8 cellular contexts compared by ENCODE assay signal in genomic region chr7:75393194-75393593, GRCh38. TPM values are rescaled to one million over a fixed set of nuclear protein-coding genes. Genes with fewer than 3 reads are reported as not detected.
DNase-seq lines count a peak whose midpoint lies in the region; ATAC-seq, FAIRE-seq and TF ChIP-seq lines count a peak whose summit lies in the region.
"Not testable (repeated sequence)": the region's sequence is repeated elsewhere in the genome, so short reads cannot be mapped to it uniquely, and the experiment has no call there.
"Had no signal": no experiment of that assay in that cellular context is flagged by ENCODE, and none has a peak within 500 bp of the region (broad histone marks: within the 10 kb centered on the region; RNA-seq: fewer than 3 reads in every experiment).

No MANE protein-coding gene starts in this region.

- ATAC-seq in PC-3, HepG2: not testable (repeated sequence)
- peak; percentile 17 for ATAC-seq in SK-N-SH treated with all-trans-retinoic acid at 6 μM for 48 hours
- peak; percentile 34 for ATAC-seq in gastroesophageal sphincter
- ATAC-seq in left ventricle myocardium superior: peak; percentile 33
- ATAC-seq in sciatic nerve: peak; percentile 5

- H3K9me2 ChIP-seq in PC-3 (replicated peaks; ENCODE audit: low read length): not testable (repeated sequence)

- CTCF ChIA-PET in Calu3 (lab: Charles Lee); PC-3 (lab: Charles Lee); HepG2 (lab: Yijun Ruan, JAX; ENCODE audit: low intra/inter-chr PET ratio, low total read pairs): not testable (repeated sequence)

- H3K4me3 ChIP-seq in PC-3 (ENCODE audit: low read length); gastroesophageal sphincter; HepG2 (replicated peaks in 1 of 3; ENCODE audit: insufficient read depth in 1 of 3, low read depth in 2 of 3, low read length in 3 of 3): not testable (repeated sequence)

- H3K36me3 Mint-ChIP-seq in Calu3 (ENCODE audit: insufficient read depth, unreplicated experiment): not testable (repeated sequence)

- TF ChIP-seq EP300 in gastroesophageal sphincter (IDR thresholded peaks at IDR 0.05); HepG2 (IDR thresholded peaks at IDR 0.05; ENCODE audit: low read depth in 2 of 2, low read length in 2 of 2); HepG2 (CRISPR knock-in tag; IDR thresholded peaks at IDR 0.05; ENCODE audit: borderline replicate concordance): not testable (repeated sequence)

- not testable (repeated sequence) for H4K20me1 ChIP-seq in PC-3 (ENCODE audit: low read length); HepG2 (ENCODE audit: insufficient read depth, low read length)

- TF ChIP-seq POLR2A in gastroesophageal sphincter (IDR thresholded peaks at IDR 0.05); HepG2 (IDR thresholded peaks at IDR 0.05; ENCODE audit: insufficient read depth in 1 of 2, low read depth in 2 of 2, low read length in 2 of 2): not testable (repeated sequence)

- not testable (repeated sequence) for H3K36me3 ChIP-seq in PC-3 (ENCODE audit: low read depth, low read length); gastroesophageal sphincter; HepG2 (replicated peaks in 1 of 2; ENCODE audit: control insufficient read depth in 1 of 2, insufficient read depth in 2 of 2, low read length in 2 of 2)

- H3F3A ChIP-seq in PC-3 (ENCODE audit: low read length, unreplicated experiment): not testable (repeated sequence)

- in situ Hi-C loops in HepG2 (cut with HindIII; ENCODE audit: extremely low pct_ligation_motif_present, low pct_unique_long_range_greater_than_20kb): not testable (repeated sequence)

- not testable (repeated sequence) for H3K27me3 Mint-ChIP-seq in Calu3 (ENCODE audit: unreplicated experiment)

- not testable (repeated sequence) for H3K27me3 ChIP-seq in PC-3 (ENCODE audit: low read length); gastroesophageal sphincter; HepG2 (ENCODE audit: control insufficient read depth in 1 of 2, insufficient read depth in 2 of 2, low read length in 2 of 2)

- H3K4me3 Mint-ChIP-seq in Calu3 (ENCODE audit: low read depth, unreplicated experiment): not testable (repeated sequence)

- not testable (repeated sequence) for H3K4me2 ChIP-seq in PC-3 (ENCODE audit: low read length); HepG2 (ENCODE audit: low read depth, low read length)

- not testable (repeated sequence) for H3K9me3 Mint-ChIP-seq in Calu3 (ENCODE audit: low read depth, unreplicated experiment)

- TF ChIP-seq CTCF in Calu3 (IDR thresholded peaks at IDR 0.05; ENCODE audit: unreplicated experiment); PC-3 (conservative IDR thresholded peaks at IDR 0.05; ENCODE audit: low read depth, low read length); gastroesophageal sphincter (IDR thresholded peaks at IDR 0.05); HepG2 (CRISPR knock-in tag; IDR thresholded peaks at IDR 0.05): not testable (repeated sequence)

- BruUV-seq in Calu3 (replicated peaks; lab: Mats Ljungman, UMichigan) (TSS peak; percentile 13), PC-3 (replicated peaks; lab: Mats Ljungman, UMichigan) (TSS peak; percentile 9), HepG2 (replicated peaks; lab: Mats Ljungman, UMichigan) (TSS peak; percentile 35)

- not testable (repeated sequence) for H3K9ac ChIP-seq in PC-3 (ENCODE audit: low read length); HepG2 (ENCODE audit: insufficient read depth, low read depth, low read length)

- WGBS in gastroesophageal sphincter (ENCODE audit: low coverage in 1 of 2), 2 donors: no CpG with 5 or more reads among the region's 6 CpGs
- no CpG with 5 or more reads among the region's 6 CpGs for WGBS in HepG2 (ENCODE audit: low lambda C conversion rate)

- DNase-seq in Calu3; PC-3; left ventricle myocardium superior; HepG2 (ENCODE audit: low spot score); sciatic nerve (ENCODE audit: low spot score): not testable (repeated sequence)

- not testable (repeated sequence) for H2AFZ ChIP-seq in PC-3 (ENCODE audit: low read length); HepG2 (ENCODE audit: low read length)

- intact Hi-C loops in Calu3 (cut with micrococcal nuclease; ENCODE audit: unreplicated experiment); PC-3 (cut with micrococcal nuclease); left ventricle myocardium superior (cut with micrococcal nuclease); HepG2 (cut with micrococcal nuclease; ENCODE audit: unreplicated experiment); sciatic nerve (cut with DNase I): not testable (repeated sequence)

- not testable (repeated sequence) for TF ChIP-seq RAD21 in HepG2 (CRISPR knock-in tag; IDR thresholded peaks at IDR 0.05)

- not testable (repeated sequence) for H3K79me2 ChIP-seq in PC-3 (ENCODE audit: low read length); HepG2 (ENCODE audit: insufficient read depth, low read length)

- POLR2A ChIA-PET in PC-3 (lab: Charles Lee; ENCODE audit: unreplicated experiment); HepG2 (lab: Yijun Ruan, JAX): not testable (repeated sequence)

- not testable (repeated sequence) for FAIRE-seq in HepG2 (lab: Jason Lieb, UNC)

- H3K27ac Mint-ChIP-seq in Calu3 (ENCODE audit: unreplicated experiment): not testable (repeated sequence)

- H3K9me3 ChIP-seq in PC-3 (ENCODE audit: low read length); gastroesophageal sphincter; HepG2 (ENCODE audit: low read length): not testable (repeated sequence)

- not testable (repeated sequence) for H3K4me1 Mint-ChIP-seq in Calu3 (ENCODE audit: low read depth, unreplicated experiment)

- not testable (repeated sequence) for H3K27ac ChIP-seq in PC-3 (ENCODE audit: low read length); gastroesophageal sphincter; HepG2 (ENCODE audit: extremely low read length, insufficient read depth, low read length)

- H3K4me1 ChIP-seq in PC-3 (ENCODE audit: insufficient read depth, low read length); gastroesophageal sphincter; HepG2 (ENCODE audit: insufficient read depth, low read length): not testable (repeated sequence)

RNA-seq across cellular contexts. Expression of gene TRIM73, which starts 2.2 kb away (rescaled TPM):
- total RNA-seq in Calu3 (2022): 1.7 and 2.1 TPM in 2 replicates
- 5.2 and 6.4 TPM in 2 replicates for total RNA-seq in PC-3 (2014; rRNA removed)
- total RNA-seq in gastroesophageal sphincter: 1 to 10 TPM in 2 of 4 donors, under 1 TPM in 1, not detected in 1; 0.94 to 5.4 (median 1.5) TPM
- 1.3 TPM for total RNA-seq in left ventricle myocardium superior
- 4.5 and 5.7 TPM in 2 replicates for total RNA-seq in HepG2 (2016; rRNA removed; fragmentation: Illumina TruSeq; extraction: Trizol)
- total RNA-seq in HepG2 (2016; cell fraction: cytosol; rRNA removed; fragmentation: Illumina TruSeq; extraction: Trizol; ENCODE audit: low read depth): 3.0 and 3.9 TPM in 2 replicates
- 4.3 and 4.7 TPM in 2 replicates for total RNA-seq in HepG2 (2016; cell fraction: insoluble cytoplasmic fraction; rRNA removed; fragmentation: Illumina TruSeq; extraction: Trizol)
- total RNA-seq in HepG2 (2016; cell fraction: membrane; rRNA removed; fragmentation: Illumina TruSeq; extraction: Trizol): 2.4 and 4.4 TPM in 2 replicates
- total RNA-seq in HepG2 (2016; cell fraction: nucleus; rRNA removed; fragmentation: Illumina TruSeq; extraction: Trizol): 5.0 and 5.3 TPM in 2 replicates
- 1.5 and 3.1 TPM in 2 replicates for polyA plus RNA-seq in HepG2 (2011; rRNA removed)
- 0.65 and 1.1 TPM in 2 replicates for polyA plus RNA-seq in HepG2 (2011; cell fraction: cytosol; rRNA removed)
- polyA plus RNA-seq in HepG2 (2011; cell fraction: nucleus; rRNA removed): 41.6 and 42.4 TPM in 2 replicates
- polyA plus RNA-seq in HepG2 (2012): 3.7 and 5.9 TPM in 2 replicates
- 1.3 and 2.1 TPM in 2 replicates for polyA plus RNA-seq in HepG2 (2016; cell fraction: cytosol; fragmentation: Illumina TruSeq; extraction: Trizol; ENCODE audit: low read depth)
- 2.8 and 4.1 TPM in 2 replicates for polyA plus RNA-seq in HepG2 (2016; cell fraction: insoluble cytoplasmic fraction; fragmentation: Illumina TruSeq; extraction: Trizol; ENCODE audit: low read depth)
- 1.6 TPM in 2 replicates for polyA plus RNA-seq in HepG2 (2016; cell fraction: membrane; fragmentation: Illumina TruSeq; extraction: Trizol; ENCODE audit: low read depth)
- polyA plus RNA-seq in HepG2 (2016; cell fraction: nucleus; fragmentation: Illumina TruSeq; extraction: Trizol; ENCODE audit: insufficient read depth, low read depth): 15.1 TPM in 2 replicates
- polyA minus RNA-seq in HepG2 (2011; rRNA and poly(A)+ RNA removed; ENCODE audit: low replicate concordance): 3.5 and 5.1 TPM in 2 replicates
- 0.20 and 1.4 TPM in 2 replicates for polyA minus RNA-seq in HepG2 (2011; cell fraction: cytosol; rRNA and poly(A)+ RNA removed)
- polyA minus RNA-seq in HepG2 (2011; cell fraction: nucleus; rRNA and poly(A)+ RNA removed): 10.8 and 10.9 TPM in 2 replicates
- total RNA-seq in sciatic nerve: 8.7 TPM
- total RNA-seq: HT1080 had no signal
